ENCODE assay signal across 8 cellular contexts in genomic region chr5:14109041-14109747, GRCh38. TPM values are rescaled to one million over a fixed set of nuclear protein-coding genes. Genes with fewer than 3 reads are reported as not detected.
DNase-seq lines count a peak whose midpoint lies in the region; ATAC-seq and TF ChIP-seq lines count a peak whose summit lies in the region.

No MANE protein-coding gene starts in this region.

- no peak overlapping the region for H2AFZ ChIP-seq in OCI-LY3 (ENCODE audit: low read depth, low read length)

- DNase-seq in right cardiac atrium: peak in 2 of 3 donors; percentile 27 to 58
- DNase-seq in effector memory CD4-positive, alpha-beta T cell: no peak
- no peak for DNase-seq in Kasumi-1 (lab: John Stamatoyannopoulos, UW)
- DNase-seq in coronary artery (ENCODE audit: low spot score): no peak
- DNase-seq in NCI-H2029 treated with DMSO at 0.1 percent for 48 hours (lab: John Stamatoyannopoulos, UW): no peak

- TF ChIP-seq CTCF in OCI-LY3 (IDR thresholded peaks at IDR 0.05; ENCODE audit: low read depth, low read length) (no peak), coronary artery (IDR thresholded peaks at IDR 0.05) (no peak)

- peaks cover 9% of the 10 kb centered on the region for H3K4me1 ChIP-seq in OCI-LY3 (ENCODE audit: low read length)
- H3K4me1 ChIP-seq in right cardiac atrium (ENCODE audit: control insufficient read depth, insufficient read depth, low read length): peaks cover 3% of the 10 kb centered on the region
- H3K4me1 ChIP-seq in effector memory CD4-positive, alpha-beta T cell (ENCODE audit: control insufficient read depth, insufficient read depth, low read length, poor library complexity, severe bottlenecking): no peaks in the 10 kb centered on the region

- no peaks in the 10 kb centered on the region for H3K36me3 ChIP-seq in OCI-LY3 (replicated peaks; ENCODE audit: low read depth, low read length)
- H3K36me3 ChIP-seq in effector memory CD4-positive, alpha-beta T cell (ENCODE audit: control insufficient read depth, insufficient read depth, low read length): no peaks in the 10 kb centered on the region

- H3K79me2 ChIP-seq in OCI-LY3 (ENCODE audit: low read length): no peaks in the 10 kb centered on the region

- peak overlapping the region; percentile 71 for H3K4me2 ChIP-seq in OCI-LY3 (ENCODE audit: low read length)

- H3K9me3 ChIP-seq in OCI-LY3 (ENCODE audit: insufficient read depth, low read length) (no peaks in the 10 kb centered on the region), right cardiac atrium (ENCODE audit: control insufficient read depth, low read length) (peaks cover 3% of the 10 kb centered on the region)
- no peaks in the 10 kb centered on the region for H3K9me3 ChIP-seq in effector memory CD4-positive, alpha-beta T cell (ENCODE audit: control insufficient read depth, low read length)

- H3K27me3 ChIP-seq in OCI-LY3 (ENCODE audit: low read depth, low read length): no peaks in the 10 kb centered on the region
- H3K27me3 ChIP-seq in right cardiac atrium (ENCODE audit: control insufficient read depth, insufficient read depth): no peaks in the 10 kb centered on the region
- no peaks in the 10 kb centered on the region for H3K27me3 ChIP-seq in effector memory CD4-positive, alpha-beta T cell (replicated peaks; ENCODE audit: control insufficient read depth, insufficient read depth, low read length, poor library complexity, severe bottlenecking)

- no peak overlapping the region for H3K27ac ChIP-seq in OCI-LY3 (ENCODE audit: low read length)
- no peak overlapping the region for H3K27ac ChIP-seq in right cardiac atrium (ENCODE audit: low read length)
- H3K27ac ChIP-seq in effector memory CD4-positive, alpha-beta T cell (ENCODE audit: insufficient read depth, low read length, poor library complexity, severe bottlenecking): no peak overlapping the region
- H3K27ac ChIP-seq in coronary artery: no peak overlapping the region

- H3K9ac ChIP-seq in OCI-LY3 (ENCODE audit: low read length): 0 out of 2 replicates have a peak overlapping the region, but pooled peaks have one; percentile 32

- WGBS in right cardiac atrium: 83% methylated on average over 8 of the region's 8 CpGs

- peak; percentile 87 for ATAC-seq in GM18870 (IDR thresholded peaks at IDR 0.05; ENCODE audit: unreplicated experiment)
- peak; percentile 73 for ATAC-seq in HG02571 (IDR thresholded peaks at IDR 0.05; ENCODE audit: unreplicated experiment)
- ATAC-seq in right cardiac atrium: no peak

- H4K20me1 ChIP-seq in OCI-LY3 (ENCODE audit: insufficient read depth, low read length): no peaks in the 10 kb centered on the region

- peak overlapping the region; percentile 60 for H3K4me3 ChIP-seq in OCI-LY3 (ENCODE audit: low read length)
- no peak overlapping the region for H3K4me3 ChIP-seq in right cardiac atrium (ENCODE audit: low read length)
- H3K4me3 ChIP-seq in effector memory CD4-positive, alpha-beta T cell (ENCODE audit: insufficient read depth, low read depth, low read length, poor library complexity, severe bottlenecking): no peak overlapping the region
- no peak overlapping the region for H3K4me3 ChIP-seq in coronary artery

- intact Hi-C loops in right cardiac atrium (cut with DNase I): loop anchor here (2.0 to 10.0 kb wide), 3 partner anchors 114 to 163 kb away; no protein-coding TSS in a partner anchor

RNA-seq across cellular contexts. Expression of gene TRIO, which starts 33.9 kb away (rescaled TPM):
- 10 to 100 TPM; 46.6 to 66.0 (median 55.5) TPM for total RNA-seq in right cardiac atrium
- polyA plus RNA-seq in right cardiac atrium: 31.3 TPM

Comparison
In these comparisons a context has a peak if more than half of its experiments do, and no peak if none do; other contexts are left out.
1. ATAC-seq: peak in GM18870 (single experiment) and HG02571 (single experiment); none in right cardiac atrium (0 of 2).
2. DNase-seq: peak in right cardiac atrium (2 of 3); none in effector memory CD4-positive, alpha-beta T cell (0 of 3), Kasumi-1 (0 of 2), coronary artery (single experiment) and NCI-H2029 treated with DMSO at 0.1 percent for 48 hours (single experiment).